ENCODE assay signal across 18 cellular contexts in genomic region chr5:83718936-83719495, GRCh38. TPM values are rescaled to one million over a fixed set of nuclear protein-coding genes. Genes with fewer than 3 reads are reported as not detected.
A peak's percentile ranks its signal among the peaks of the same experiment; 100 is the strongest.
DNase-seq lines count a peak whose midpoint lies in the region; ATAC-seq and TF ChIP-seq lines count a peak whose summit lies in the region.
"Had no signal": no experiment of that assay in that cellular context is flagged by ENCODE, and none has a peak within 500 bp of the region (broad histone marks: within the 10 kb centered on the region; RNA-seq: fewer than 3 reads in every experiment).

No MANE protein-coding gene starts in this region.

- H3K27me3 ChIP-seq in cardiac muscle cell (no peaks in the 10 kb centered on the region), heart right ventricle (peaks cover 0 to 69% (median 37%) of the 10 kb centered on the region in 7 donors), mesendoderm (ENCODE audit: insufficient read depth, low read length, poor library complexity) (no peaks in the 10 kb centered on the region), Peyer's patch (no peaks in the 10 kb centered on the region)
- H3K27me3 ChIP-seq: right lobe of liver had no signal

- H3K4me3 ChIP-seq in cardiac muscle cell (peak overlapping the region; percentile 0), heart right ventricle (peak overlapping the region in 1 of 10 donors; percentile 59), astrocyte of the cerebellum (ENCODE audit: low read depth, low read length) (peak overlapping the region; percentile 47), mesendoderm (ENCODE audit: low read length) (no peak overlapping the region), Peyer's patch (no peak overlapping the region)
- H3K4me3 ChIP-seq: A549, right lobe of liver, stomach, upper lobe of left lung had no signal

- peak overlapping the region; percentile 4 for H3K27ac ChIP-seq in cardiac muscle cell
- peak overlapping the region in 2 of 10 donors; percentile 11 to 27 for H3K27ac ChIP-seq in heart right ventricle
- no peak overlapping the region for H3K27ac ChIP-seq in mesendoderm (ENCODE audit: low read depth, low read length)
- H3K27ac ChIP-seq in Peyer's patch: no peak overlapping the region
- H3K27ac ChIP-seq: A549, C4-2B, right lobe of liver, stomach, upper lobe of left lung had no signal

- TF ChIP-seq CTCF in cardiac muscle cell (IDR thresholded peaks at IDR 0.05; ENCODE audit: low read depth, low read length): no peak
- TF ChIP-seq CTCF in heart right ventricle (IDR thresholded peaks at IDR 0.05): no peak
- no peak for TF ChIP-seq CTCF in astrocyte of the cerebellum (IDR thresholded peaks at IDR 0.05; ENCODE audit: low read depth, low read length, missing control alignments)
- TF ChIP-seq CTCF in Peyer's patch (IDR thresholded peaks at IDR 0.05): no peak

- H3K4me1 ChIP-seq in cardiac muscle cell (ENCODE audit: low read depth): peaks cover 28% of the 10 kb centered on the region
- H3K4me1 ChIP-seq in heart right ventricle: peaks cover 0 to 18% (median 9%) of the 10 kb centered on the region in 9 donors
- peaks cover 4% of the 10 kb centered on the region for H3K4me1 ChIP-seq in mesendoderm (ENCODE audit: control insufficient read depth, low read depth, low read length)
- H3K4me1 ChIP-seq in Peyer's patch: peaks cover 0 to 11% (median 4%) of the 10 kb centered on the region in 4 donors
- H3K4me1 ChIP-seq: right lobe of liver had no signal

- H3K36me3 ChIP-seq in cardiac muscle cell: no peaks in the 10 kb centered on the region
- H3K36me3 ChIP-seq in heart right ventricle: no peaks in the 10 kb centered on the region
- no peaks in the 10 kb centered on the region for H3K36me3 ChIP-seq in mesendoderm (ENCODE audit: control insufficient read depth, insufficient read depth, low read length)
- H3K36me3 ChIP-seq in Peyer's patch: no peaks in the 10 kb centered on the region
- H3K36me3 ChIP-seq: right lobe of liver, stomach, upper lobe of left lung had no signal

- no peak overlapping the region for H3K9ac ChIP-seq in mesendoderm (ENCODE audit: low read length)

- in situ Hi-C loops in astrocyte of the cerebellum (cut with HindIII; ENCODE audit: low sequenced_read_pairs): no loop called here

- H3K79me2 ChIP-seq in mesendoderm (ENCODE audit: control insufficient read depth, insufficient read depth, low read length): no peaks in the 10 kb centered on the region

- H2BK120ac ChIP-seq in mesendoderm (ENCODE audit: low read depth, low read length): no peak overlapping the region

- H3K4ac ChIP-seq in mesendoderm (ENCODE audit: low read depth, low read length): no peak overlapping the region

- H2BK5ac ChIP-seq in mesendoderm (ENCODE audit: low read length): no peak overlapping the region

- no peak for TF ChIP-seq POLR2A in Peyer's patch (IDR thresholded peaks at IDR 0.05)

- ATAC-seq in heart right ventricle (no peak), HG03280 (IDR thresholded peaks at IDR 0.05; ENCODE audit: unreplicated experiment) (no peak), GM19467 (IDR thresholded peaks at IDR 0.05; ENCODE audit: unreplicated experiment) (no peak)

- no peak overlapping the region for H4K5ac ChIP-seq in mesendoderm (ENCODE audit: low read length)

- no peak overlapping the region for H3K4me2 ChIP-seq in mesendoderm (ENCODE audit: low read length)
- H3K4me2 ChIP-seq: A549 had no signal

- 57 to 67% methylated on average over 2 of the region's 2 CpGs for whole genome bisulfite sequencing in heart right ventricle, 2 donors
- WGBS in mesendoderm (ENCODE audit: extremely low coverage, insufficient coverage, low lambda C conversion rate): no CpG with 5 or more reads among the region's 2 CpGs

- H3K23ac ChIP-seq in mesendoderm (ENCODE audit: low read length): no peak overlapping the region

- DNase-seq in cardiac muscle cell (ENCODE audit: low read depth in 1 of 2, low spot score in 1 of 2): peak in 1 of 2 donors; percentile 29
- no peak for DNase-seq in heart right ventricle
- no peak for DNase-seq in astrocyte of the cerebellum (ENCODE audit: low read depth)
- peak; percentile 70 for DNase-seq in mesendoderm
- DNase-seq in NCI-H146 (lab: John Stamatoyannopoulos, UW): no peak
- no peak for DNase-seq in Peyer's patch
- DNase-seq: activated CD4-positive, CD25-positive, alpha-beta regulatory T cell treated with anti-CD3 and anti-CD28 coated beads, Interleukin-2, amount 50 U/mL, for 72 hours; activated naive CD4-positive, alpha-beta T cell treated with Interleukin-2 at 50 U/mL for 16 hours; activated T-cell treated with anti-CD3 and anti-CD28 coated beads, Interleukin-2, amount 50 U/mL, for 4 hours; upper lobe of left lung had no signal

- H2AK5ac ChIP-seq in mesendoderm (ENCODE audit: low read length): no peak overlapping the region

- intact Hi-C loops in heart right ventricle (cut with DNase I): no loop called here

- H3K56ac ChIP-seq in mesendoderm (ENCODE audit: low read length): no peak overlapping the region

- H3K79me1 ChIP-seq in mesendoderm (ENCODE audit: low read length): no peaks in the 10 kb centered on the region

- no peak overlapping the region for H3K18ac ChIP-seq in mesendoderm (ENCODE audit: low read length)

- no peak overlapping the region for H4K8ac ChIP-seq in mesendoderm (ENCODE audit: low read depth, low read length)

- H2BK15ac ChIP-seq in mesendoderm (replicated peaks; ENCODE audit: low read depth): no peak overlapping the region

- H3K9me3 ChIP-seq in cardiac muscle cell (ENCODE audit: low read depth) (no peaks in the 10 kb centered on the region), heart right ventricle (no peaks in the 10 kb centered on the region), Peyer's patch (no peaks in the 10 kb centered on the region)
- H3K9me3 ChIP-seq: A549, right lobe of liver, stomach, upper lobe of left lung had no signal

RNA-seq across cellular contexts. Expression of gene HAPLN1, which starts 1.6 kb away (rescaled TPM):
- total RNA-seq in cardiac muscle cell (11.9 and 14.3 TPM in 2 replicates), heart right ventricle (1 to 10 TPM in 6 of 10 donors, under 1 TPM in 3, not detected in 1; 0.38 to 4.4 (median 1.1) TPM), Peyer's patch (1 to 10 TPM in 1 of 4 donors, under 1 TPM in 2, not detected in 1; 0.13 to 1.7 (median 0.70) TPM)
- polyA plus RNA-seq in cardiac muscle cell (9.9 and 35.2 TPM in 2 replicates), heart right ventricle (under 1 TPM; 0.07 to 0.29 TPM)
- 1.9 TPM for polyA plus RNA-seq in mesendoderm (2013, experiment 1 of 2)
- 2.0 TPM for polyA plus RNA-seq in mesendoderm (2013, experiment 2 of 2)
- total RNA-seq: activated T-cell treated with anti-CD3 and anti-CD28 coated beads, Interleukin-2, amount 50 U/mL, for 4 hours; kidney epithelial cell; lung microvascular endothelial cell had no signal
- polyA plus RNA-seq: A549 had no signal

Comparison
In these comparisons a context has a peak if more than half of its experiments do, and no peak if none do; other contexts are left out.
1. H3K4me3 ChIP-seq: peak in cardiac muscle cell (single experiment) and astrocyte of the cerebellum (single experiment); none in mesendoderm (single experiment) and Peyer's patch (0 of 4).